1 cellular context compared by ENCODE assay signal in the genomic region with DNA sequence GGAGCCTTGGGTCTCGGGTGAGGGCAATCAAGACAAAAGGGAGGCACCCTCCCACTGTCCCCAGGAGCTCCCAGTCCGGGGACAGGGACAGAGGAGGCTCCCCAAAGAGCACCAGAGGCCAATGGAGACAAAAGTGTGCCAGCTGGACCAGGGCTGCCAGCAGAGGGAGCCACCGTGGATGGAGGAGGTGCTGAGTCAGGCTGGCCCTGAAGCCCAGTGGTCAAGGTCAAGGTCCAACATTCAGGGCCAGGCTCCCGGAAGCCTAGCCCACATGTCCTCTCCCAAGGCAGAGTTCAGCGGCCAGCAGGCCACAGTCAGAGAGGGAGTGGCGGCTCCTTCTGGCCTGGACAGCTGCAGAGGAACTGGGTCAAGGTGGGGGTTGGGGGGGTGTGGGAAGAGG.
A peak's percentile ranks its signal among the peaks of the same experiment; 100 is the strongest.
TF ChIP-seq lines count a peak whose summit lies in the region.

No MANE protein-coding gene starts in this region.

TF ChIP-seq in H1, 55 proteins besides CTCF, POLR2A, EP300 and RAD21:
- TF ChIP-seq POLR2AphosphoS5 (IDR thresholded peaks at IDR 0.05; ENCODE audit: low read depth, low read length) = no peak
- 0 out of 2 replicates have a peak, but pooled peaks have one; percentile 31 for TF ChIP-seq JUND (IDR thresholded peaks at IDR 0.05; ENCODE audit: low read length)
- TF ChIP-seq BACH1 (IDR thresholded peaks at IDR 0.05; ENCODE audit: low read length) = peak; percentile 98
- 0 out of 2 replicates have a peak, but pooled peaks have one; percentile 19 for TF ChIP-seq YY1 (IDR thresholded peaks at IDR 0.05; ENCODE audit: low read depth, low read length)
- peak; percentile 97 for TF ChIP-seq MAFK (IDR thresholded peaks at IDR 0.05; ENCODE audit: low read depth, low read length)
- no peak for TF ChIP-seq GABPA (IDR thresholded peaks at IDR 0.05; ENCODE audit: borderline replicate concordance, insufficient read depth, low read length)
- TF ChIP-seq, protein P1, sequence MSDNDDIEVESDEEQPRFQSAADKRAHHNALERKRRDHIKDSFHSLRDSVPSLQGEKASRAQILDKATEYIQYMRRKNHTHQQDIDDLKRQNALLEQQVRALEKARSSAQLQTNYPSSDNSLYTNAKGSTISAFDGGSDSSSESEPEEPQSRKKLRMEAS (IDR thresholded peaks at IDR 0.05) = peak; percentile 25; the same call in 1 of the 2 replicates
- TF ChIP-seq KDM1A (IDR thresholded peaks at IDR 0.05; ENCODE audit: borderline replicate concordance, low read length) = 0 out of 2 replicates have a peak, but pooled peaks have one; percentile 67
TF ChIP-seq in H1: peak in this region for 6.
